ENCODE assay signal across 10 cellular contexts in genomic region chr15:77993374-77993911, GRCh38.
DNase-seq lines count a peak whose midpoint lies in the region; ATAC-seq, FAIRE-seq and TF ChIP-seq lines count a peak whose summit lies in the region.
"Had no signal": no experiment of that assay in that cellular context is flagged by ENCODE, and none has a peak within 500 bp of the region (broad histone marks: within the 10 kb centered on the region; RNA-seq: fewer than 3 reads in every experiment).

No MANE protein-coding gene starts in this region.

- H3K4me3 ChIP-seq in GM12878 (no peak overlapping the region), mesenchymal stem cell (ENCODE audit: insufficient read depth in 1 of 2, low read depth in 1 of 2, low read length in 2 of 2) (peak overlapping the region in 1 of 2 experiments; percentile 24), transverse colon (no peak overlapping the region)

- H2BK5ac ChIP-seq in mesenchymal stem cell (ENCODE audit: low read depth, low read length, poor library complexity, severe bottlenecking), result peak overlapping the region; percentile 78

- CTCF ChIA-PET in activated CD4-positive, alpha-beta T cell treated with anti-CD3 and anti-CD28 coated beads, Interleukin-2, amount 10 ng/mL, durations not matched to agents 7 days and 5 days (lab: Charles Lee), result no interaction called here
- CTCF ChIA-PET in GM12878 (lab: Yijun Ruan, JAX), result interaction anchor here (1.1 to 3.7 kb wide), 6 partner anchors 13 to 115 kb away, joined by 3 to 26 read pairs (median 6); no protein-coding TSS in a partner anchor

- H4K20me1 ChIP-seq in GM12878 (ENCODE audit: control insufficient read depth, insufficient read depth), result no peaks in the 10 kb centered on the region

- H2BK12ac ChIP-seq in mesenchymal stem cell (ENCODE audit: low read length in 2 of 2), result peak overlapping the region in 1 of 2 experiments; percentile 98

- H3K36me3 Mint-ChIP-seq in activated CD4-positive, alpha-beta T cell treated with anti-CD3 and anti-CD28 coated beads, Interleukin-2, amount 10 ng/mL, durations not matched to agents 7 days and 5 days (ENCODE audit: low read depth), result peaks cover 4% of the 10 kb centered on the region

- peak overlapping the region; percentile 29 for H2BK15ac ChIP-seq in mesenchymal stem cell (ENCODE audit: low read depth, poor library complexity, severe bottlenecking)

- no peaks in the 10 kb centered on the region for H3K27me3 Mint-ChIP-seq in activated CD4-positive, alpha-beta T cell treated with anti-CD3 and anti-CD28 coated beads, Interleukin-2, amount 10 ng/mL, durations not matched to agents 7 days and 5 days

- DNase-seq in activated CD4-positive, alpha-beta T cell treated with anti-CD3 and anti-CD28 coated beads, Interleukin-2, amount 10 ng/mL, durations not matched to agents 7 days and 5 days, result no peak
- no peak for DNase-seq in activated CD4-positive, alpha-beta T cell treated with anti-CD3 and anti-CD28 coated beads for 48 hours
- no peak for DNase-seq in GM12878 (ENCODE audit: low read depth, low spot score)
- DNase-seq in mesenchymal stem cell, result no peak
- no peak for DNase-seq in transverse colon
- no peak for DNase-seq in NCI-H446 treated with DMSO at 0.1 percent for 48 hours (lab: John Stamatoyannopoulos, UW)
- DNase-seq in hippocampal formation (lab: John Stamatoyannopoulos, UW), result no peak
- DNase-seq: NCI-H1105 had no signal

- H2AFZ ChIP-seq in GM12878 (ENCODE audit: control insufficient read depth, low read depth, low read length) (peak overlapping the region; percentile 28), mesenchymal stem cell (ENCODE audit: low read depth, low read length) (no peak overlapping the region)

- SMC1A ChIA-PET in GM12878 (lab: Charles Lee; ENCODE audit: uncharacterized antibody, unreplicated experiment), result interaction anchor here (1.1 to 1.6 kb wide), 3 partner anchors 35 to 86 kb away, joined by 3 to 4 read pairs (median 3); no protein-coding TSS in a partner anchor

- 53% methylated on average over 13 of the region's 15 CpGs for WGBS in GM12878 (ENCODE audit: insufficient coverage, insufficient replicate concordance, low lambda C conversion rate, missing lambda C conversion rate)
- 91% methylated on average over 15 of the region's 15 CpGs for WGBS in mesenchymal stem cell
- WGBS in transverse colon (ENCODE audit: low coverage in 1 of 2), 2 donors, result 86% methylated on average over 15 of the region's 15 CpGs; no CpG with 5 or more reads in 1 of the 2 donors

- no peaks in the 10 kb centered on the region for H3K79me2 ChIP-seq in GM12878 (ENCODE audit: control insufficient read depth, insufficient read depth, low read length)

- H3K4ac ChIP-seq in mesenchymal stem cell (ENCODE audit: low read depth in 1 of 2, low read length in 2 of 2), result peak overlapping the region; percentile 10 to 75

- BruUV-seq in GM12878 (replicated peaks; lab: Mats Ljungman, UMichigan), result no TSS peak

- H3K27ac ChIP-seq in GM12878 (ENCODE audit: control insufficient read depth, insufficient read depth) (peak overlapping the region; percentile 87), mesenchymal stem cell (ENCODE audit: low read length, poor library complexity, severe bottlenecking) (peak overlapping the region; percentile 98), transverse colon (peak overlapping the region; percentile 69 to 73 (median 70))

- no peaks in the 10 kb centered on the region for H3K27me3 ChIP-seq in GM12878 (replicated peaks in 1 of 2; ENCODE audit: control insufficient read depth in 2 of 2, insufficient read depth in 2 of 2, low read length in 1 of 2)
- H3K27me3 ChIP-seq in mesenchymal stem cell (ENCODE audit: control insufficient read depth in 1 of 2, insufficient read depth in 1 of 2, low read length in 2 of 2), result no peaks in the 10 kb centered on the region
- no peaks in the 10 kb centered on the region for H3K27me3 ChIP-seq in transverse colon

- peak overlapping the region in 1 of 2 experiments; percentile 32 for H3K23ac ChIP-seq in mesenchymal stem cell (ENCODE audit: low read length in 2 of 2)

- H2AK5ac ChIP-seq in mesenchymal stem cell (ENCODE audit: low read length, severe bottlenecking), result peak overlapping the region; percentile 49

- peak overlapping the region in 1 of 2 experiments; percentile 71 for H3K14ac ChIP-seq in mesenchymal stem cell (ENCODE audit: low read length in 2 of 2)

- peak overlapping the region; percentile 23 to 97 for H3K18ac ChIP-seq in mesenchymal stem cell (ENCODE audit: low read depth in 1 of 2, low read length in 2 of 2)

- peaks cover 18% of the 10 kb centered on the region for H3K79me1 ChIP-seq in mesenchymal stem cell (replicated peaks; ENCODE audit: low read length, poor library complexity, severe bottlenecking)

- RAD21 ChIA-PET in GM12878 (lab: Charles Lee; ENCODE audit: unreplicated experiment), result interaction anchor here (1.2 to 1.8 kb wide), 6 partner anchors 11 to 115 kb away, joined by 3 to 5 read pairs (median 4); no protein-coding TSS in a partner anchor

- ATAC-seq in GM12878 (no peak), HG03196 (IDR thresholded peaks at IDR 0.05; ENCODE audit: unreplicated experiment) (no peak)

- peak overlapping the region; percentile 44; the same call in 1 of the 2 replicates for H3K9ac ChIP-seq in GM12878 (ENCODE audit: control insufficient read depth, insufficient read depth, low read length)
- no peak overlapping the region for H3K9ac ChIP-seq in mesenchymal stem cell (ENCODE audit: low read length)

- TF ChIP-seq RAD21 in GM12878 (IDR thresholded peaks at IDR 0.05; ENCODE audit: insufficient read depth, low read depth, low read length), result no peak

- H2BK120ac ChIP-seq in mesenchymal stem cell (ENCODE audit: low read depth, low read length), result no peak overlapping the region

- no peak for TF ChIP-seq EP300 in GM12878 (IDR thresholded peaks at IDR 0.05; ENCODE audit: borderline replicate concordance in 1 of 2, control insufficient read depth in 1 of 2, low read depth in 2 of 2, low read length in 2 of 2)
- TF ChIP-seq EP300 in transverse colon (IDR thresholded peaks at IDR 0.05; ENCODE audit: low read depth), result no peak

- H3K9me3 Mint-ChIP-seq in activated CD4-positive, alpha-beta T cell treated with anti-CD3 and anti-CD28 coated beads, Interleukin-2, amount 10 ng/mL, durations not matched to agents 7 days and 5 days, result no peaks in the 10 kb centered on the region

- no peak for FAIRE-seq in GM12878 (lab: Jason Lieb, UNC)
- FAIRE-seq: A204.1 had no signal

- no peak overlapping the region for H4K8ac ChIP-seq in mesenchymal stem cell (ENCODE audit: low read length)

- TF ChIP-seq POLR2A in GM12878 (IDR thresholded peaks at IDR 0.05; ENCODE audit: low read depth, low read length) (no peak), transverse colon (IDR thresholded peaks at IDR 0.05) (no peak)

- POLR2A ChIA-PET in activated CD4-positive, alpha-beta T cell treated with anti-CD3 and anti-CD28 coated beads, Interleukin-2, amount 10 ng/mL, durations not matched to agents 7 days and 5 days (lab: Charles Lee), result no interaction called here
- POLR2A ChIA-PET in GM12878 (lab: Charles Lee), result no interaction called here

- intact Hi-C loops in GM12878 (cut with micrococcal nuclease; ENCODE audit: unreplicated experiment) (no loop called here), transverse colon (cut with DNase I; ENCODE audit: low total_unique reads) (no loop called here)

- H3K4me2 ChIP-seq in GM12878 (ENCODE audit: control insufficient read depth, insufficient read depth) (peak overlapping the region; percentile 4; the same call in 1 of the 2 replicates), mesenchymal stem cell (ENCODE audit: low read length, poor library complexity, severe bottlenecking) (no peak overlapping the region)

- TF ChIP-seq CTCF in GM12878 (IDR thresholded peaks at IDR 0.05 in 2 of 3, conservative IDR thresholded peaks at IDR 0.05 in 1 of 3; ENCODE audit: control insufficient read depth in 2 of 3, extremely low read depth in 1 of 3, insufficient read depth in 1 of 3, low read depth in 3 of 3, low read length in 3 of 3) (no peak), transverse colon (IDR thresholded peaks at IDR 0.05) (no peak)

- H3K36me3 ChIP-seq in GM12878 (ENCODE audit: control insufficient read depth in 2 of 2, insufficient read depth in 2 of 2, low read length in 1 of 2) (peaks cover 0 to 2% of the 10 kb centered on the region in 2 experiments), mesenchymal stem cell (ENCODE audit: control insufficient read depth in 1 of 2, insufficient read depth in 2 of 2, low read depth in 1 of 2, low read length in 2 of 2) (peaks cover 12 to 47% of the 10 kb centered on the region in 2 experiments), transverse colon (peaks cover 0 to 6% (median 0%) of the 10 kb centered on the region in 4 donors)

- H3K4me1 ChIP-seq in GM12878 (ENCODE audit: control insufficient read depth, insufficient read depth, low read length) (peaks cover 27% of the 10 kb centered on the region), mesenchymal stem cell (ENCODE audit: control insufficient read depth, insufficient read depth, low read depth, low read length) (peaks cover 79% of the 10 kb centered on the region), transverse colon (peaks cover 16 to 42% (median 27%) of the 10 kb centered on the region in 4 donors)

- H3K9me3 ChIP-seq in GM12878 (replicated peaks; ENCODE audit: control insufficient read depth, insufficient read depth, low read length), result no peaks in the 10 kb centered on the region
- H3K9me3 ChIP-seq in mesenchymal stem cell (ENCODE audit: control insufficient read depth, low read length), result no peaks in the 10 kb centered on the region
- no peaks in the 10 kb centered on the region for H3K9me3 ChIP-seq in transverse colon

- H3K27ac Mint-ChIP-seq in activated CD4-positive, alpha-beta T cell treated with anti-CD3 and anti-CD28 coated beads, Interleukin-2, amount 10 ng/mL, durations not matched to agents 7 days and 5 days, result peak overlapping the region; percentile 46

- H3K4me1 Mint-ChIP-seq in activated CD4-positive, alpha-beta T cell treated with anti-CD3 and anti-CD28 coated beads, Interleukin-2, amount 10 ng/mL, durations not matched to agents 7 days and 5 days, result peaks cover 32% of the 10 kb centered on the region

- peak overlapping the region; percentile 44 for H4K91ac ChIP-seq in mesenchymal stem cell (ENCODE audit: low read length)

- no peak overlapping the region for H3K4me3 Mint-ChIP-seq in activated CD4-positive, alpha-beta T cell treated with anti-CD3 and anti-CD28 coated beads, Interleukin-2, amount 10 ng/mL, durations not matched to agents 7 days and 5 days

- in situ Hi-C loops in GM12878 (cut with MboI), result no loop called here
- in situ Hi-C loops in transverse colon (cut with MboI; ENCODE audit: low pct_ligation_motif_present in 1 of 4, low pct_unique_long_range_greater_than_20kb in 1 of 4, low sequenced_read_pairs in 3 of 4), result no loop called here

TF ChIP-seq in GM12878, 131 proteins besides CTCF, POLR2A, EP300 and RAD21 (continues in another document):
- no peak for TF ChIP-seq SRF (IDR thresholded peaks at IDR 0.05; ENCODE audit: low read depth in 2 of 2, low read length in 2 of 2)
- no peak for TF ChIP-seq RB1 (IDR thresholded peaks at IDR 0.05; ENCODE audit: borderline replicate concordance)
